19 cellular contexts compared by ENCODE assay signal in the genomic region with DNA sequence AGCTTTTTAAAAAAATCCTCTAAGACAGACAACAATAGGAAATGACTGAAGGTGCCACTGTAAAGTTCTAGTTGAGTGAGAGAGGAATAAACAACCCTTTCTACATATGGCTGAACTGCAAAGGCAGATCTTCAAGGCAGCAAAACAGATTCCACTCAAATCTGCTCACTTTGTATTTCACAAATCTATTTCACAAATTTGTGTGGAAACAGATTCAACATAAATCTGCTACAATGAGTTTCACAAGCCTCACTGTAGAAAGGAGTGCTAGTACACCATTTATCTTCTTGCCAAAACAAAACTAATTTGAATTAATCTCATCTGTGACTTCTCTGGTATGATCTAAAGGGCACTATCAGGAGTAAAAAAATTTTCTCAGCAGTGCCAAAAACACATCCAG.
DNase-seq lines count a peak whose midpoint lies in the region; FAIRE-seq and TF ChIP-seq lines count a peak whose summit lies in the region.
"Had no signal": no experiment of that assay in that cellular context is flagged by ENCODE, and none has a peak within 500 bp of the region (broad histone marks: within the 10 kb centered on the region; RNA-seq: fewer than 3 reads in every experiment).

No MANE protein-coding gene starts in this region.

- no peaks in the 10 kb centered on the region for H3K79me1 ChIP-seq in H1 (ENCODE audit: low read depth, low read length)

- H3K9me3 ChIP-seq in H1 (ENCODE audit: insufficient read depth in 2 of 2, low read depth in 1 of 2, low read length in 1 of 2) (no peaks in the 10 kb centered on the region), neural progenitor cell (ENCODE audit: low read depth) (no peaks in the 10 kb centered on the region), prostate gland (no peaks in the 10 kb centered on the region)
- H3K9me3 ChIP-seq: BLaER1 treated with 17β-estradiol and CSF1 and Interleukin-3, amounts not matched to agents 10 nM and 100 nM had no signal

- no peak overlapping the region for H3K23ac ChIP-seq in H1 (ENCODE audit: insufficient read length)

- no peak overlapping the region for H3K18ac ChIP-seq in H1 (ENCODE audit: extremely low read depth, low read length)

- no peak overlapping the region for H2AK5ac ChIP-seq in H1 (ENCODE audit: low read depth, low read length)

- H3K36me3 ChIP-seq in H1 (ENCODE audit: control insufficient read depth in 2 of 4, insufficient read depth in 4 of 4, low read length in 3 of 4) (no peaks in the 10 kb centered on the region), neural progenitor cell (no peaks in the 10 kb centered on the region), prostate gland (no peaks in the 10 kb centered on the region)
- H3K36me3 ChIP-seq: BLaER1 treated with 17β-estradiol and CSF1 and Interleukin-3, amounts not matched to agents 10 nM and 100 nM had no signal

- no peak overlapping the region for H3K4ac ChIP-seq in H1 (replicated peaks; ENCODE audit: insufficient read length, low read depth, low read length)

- H4K5ac ChIP-seq in H1 (ENCODE audit: insufficient read length, low read depth, low read length) = no peak overlapping the region

- H3K27ac ChIP-seq in H1 (ENCODE audit: low read depth, low read length) (no peak overlapping the region), neural progenitor cell (no peak overlapping the region), prostate gland (no peak overlapping the region)
- H3K27ac ChIP-seq: BLaER1 treated with 17β-estradiol and CSF1 and Interleukin-3, amounts not matched to agents 10 nM and 100 nM; GM23248 had no signal

- TF ChIP-seq RAD21 in H1 (IDR thresholded peaks at IDR 0.05 in 1 of 2, conservative IDR thresholded peaks at IDR 0.05 in 1 of 2; ENCODE audit: low read depth in 2 of 2, low read length in 2 of 2) = no peak

- no peak overlapping the region for H4K91ac ChIP-seq in H1 (replicated peaks; ENCODE audit: insufficient read length, low read length)

- H2BK12ac ChIP-seq in H1 (ENCODE audit: low read depth, low read length) = no peak overlapping the region

- H3K27me3 ChIP-seq in H1 (replicated peaks in 1 of 4; ENCODE audit: control insufficient read depth in 3 of 4, extremely low read depth in 1 of 4, insufficient read depth in 3 of 4, low read length in 3 of 4) (no peaks in the 10 kb centered on the region), neural progenitor cell (no peaks in the 10 kb centered on the region), prostate gland (replicated peaks; ENCODE audit: insufficient read depth) (no peaks in the 10 kb centered on the region)
- H3K27me3 ChIP-seq: BLaER1 treated with 17β-estradiol and CSF1 and Interleukin-3, amounts not matched to agents 10 nM and 100 nM had no signal

- no peak overlapping the region for H3K14ac ChIP-seq in H1 (ENCODE audit: insufficient read length)

- POLR2A ChIA-PET in H1 (lab: Charles Lee; ENCODE audit: partially characterized antibody) = no interaction called here

- H3K9ac ChIP-seq in H1 (replicated peaks in 1 of 4; ENCODE audit: extremely low read depth in 1 of 4, low read depth in 3 of 4, low read length in 3 of 4) (no peak overlapping the region), neural progenitor cell (no peak overlapping the region)
- H3K9ac ChIP-seq: BLaER1 treated with 17β-estradiol and CSF1 and Interleukin-3, amounts not matched to agents 10 nM and 100 nM; GM23248 had no signal

- intact Hi-C loops in prostate gland (cut with DNase I) = no loop called here

- H3K4me1 ChIP-seq in H1 (replicated peaks in 1 of 4; ENCODE audit: control insufficient read depth in 3 of 4, insufficient read depth in 4 of 4, low read length in 3 of 4) (peaks cover 0 to 3% (median 0%) of the 10 kb centered on the region in 4 experiments; a peak in 1 of 7 replicates), neural progenitor cell (no peaks in the 10 kb centered on the region), prostate gland (replicated peaks) (peaks cover 6% of the 10 kb centered on the region)

- H3K9me3 Mint-ChIP-seq in neural progenitor cell (no peaks in the 10 kb centered on the region), type B pancreatic cell (peaks cover under 1% of the 10 kb centered on the region)

- H3K27ac Mint-ChIP-seq in neural progenitor cell (no peak overlapping the region), type B pancreatic cell (peak overlapping the region; percentile 17)
- H3K27ac Mint-ChIP-seq: B cell; CD4-positive, CD25-positive, alpha-beta regulatory T cell; CD8-positive, alpha-beta memory T cell had no signal

- no peak overlapping the region for H2BK15ac ChIP-seq in H1 (ENCODE audit: low read length)

- DNase-seq in D721Med (ENCODE audit: insufficient read length, low spot score) (no peak), H1 (ENCODE audit: low read depth in 1 of 2, low spot score in 2 of 2) (no peak), neural progenitor cell (ENCODE audit: low spot score) (no peak), type B pancreatic cell (ENCODE audit: extremely low spot score, unreplicated experiment) (no peak), prostate gland (ENCODE audit: low spot score) (no peak), dermis blood vessel endothelial cell (no peak)
- DNase-seq in stimulated activated CD4-positive, alpha-beta T cell treated with anti-CD3 and anti-CD28 coated beads, Interleukin-12 subunit alpha, Interleukin-12 subunit beta, amount 100 ng/mL, for 4 hours = no peak
- DNase-seq: 8988T; CD4-positive, CD25-positive, alpha-beta regulatory T cell; CD8-positive, alpha-beta memory T cell; COR-L47; GM23248; IMR-90 had no signal

- TF ChIP-seq POLR2A in H1 (IDR thresholded peaks at IDR 0.05; ENCODE audit: control extremely low read depth in 1 of 2, low read depth in 2 of 2, low read length in 2 of 2) (no peak), prostate gland (IDR thresholded peaks at IDR 0.05) (no peak)

- H3K4me2 ChIP-seq in H1 (ENCODE audit: insufficient read depth in 1 of 2, low read depth in 2 of 2, low read length in 2 of 2) (no peak overlapping the region), neural progenitor cell (no peak overlapping the region)
- H3K4me2 ChIP-seq: BLaER1 treated with 17β-estradiol and CSF1 and Interleukin-3, amounts not matched to agents 10 nM and 100 nM had no signal

- no peak for TF ChIP-seq EP300 in H1 (IDR thresholded peaks at IDR 0.05; ENCODE audit: borderline replicate concordance in 1 of 2, low read depth in 2 of 2, low read length in 2 of 2)

- no peaks in the 10 kb centered on the region for H3K79me2 ChIP-seq in H1 (ENCODE audit: control insufficient read depth in 1 of 2, insufficient read depth in 2 of 2, low read length in 2 of 2)
- H3K79me2 ChIP-seq in neural progenitor cell (ENCODE audit: low read depth) = no peaks in the 10 kb centered on the region

- H3K56ac ChIP-seq in H1 (replicated peaks; ENCODE audit: insufficient read length, low read depth, low read length) = no peak overlapping the region

- peak; percentile 66 for FAIRE-seq in D721Med (lab: Jason Lieb, UNC)
- no peak for FAIRE-seq in H1 (lab: Jason Lieb, UNC)
- FAIRE-seq: G401.6, GM12891, H54, HTR-8/SVneo had no signal

- H3K4me3 Mint-ChIP-seq in neural progenitor cell = no peak overlapping the region
- H3K4me3 Mint-ChIP-seq in type B pancreatic cell = no peak overlapping the region
- H3K4me3 Mint-ChIP-seq: B cell; CD4-positive, CD25-positive, alpha-beta regulatory T cell; CD8-positive, alpha-beta memory T cell had no signal

- H2AFZ ChIP-seq in H1 (ENCODE audit: low read length) (peak overlapping the region; percentile 17; the same call in 1 of the 2 replicates), neural progenitor cell (replicated peaks) (peak overlapping the region; percentile 55)
- H2AFZ ChIP-seq: GM23248 had no signal

- H3K23me2 ChIP-seq in H1 (ENCODE audit: low read depth, low read length) = no peaks in the 10 kb centered on the region

- H4K20me1 ChIP-seq in H1 (replicated peaks in 1 of 2; ENCODE audit: control insufficient read depth in 1 of 2, insufficient read depth in 2 of 2, low read length in 2 of 2) = no peaks in the 10 kb centered on the region
- H4K20me1 ChIP-seq in neural progenitor cell (ENCODE audit: low read depth) = no peaks in the 10 kb centered on the region
- H4K20me1 ChIP-seq: BLaER1 treated with 17β-estradiol and CSF1 and Interleukin-3, amounts not matched to agents 10 nM and 100 nM had no signal

- no peak overlapping the region for H4K8ac ChIP-seq in H1 (ENCODE audit: extremely low read depth, insufficient read depth, low read length)

- H3K4me1 Mint-ChIP-seq in neural progenitor cell = no peaks in the 10 kb centered on the region
- H3K4me1 Mint-ChIP-seq in type B pancreatic cell (ENCODE audit: unreplicated experiment) = no peaks in the 10 kb centered on the region
- H3K4me1 Mint-ChIP-seq: B cell; CD4-positive, CD25-positive, alpha-beta regulatory T cell; CD8-positive, alpha-beta memory T cell had no signal

- peaks cover 2% of the 10 kb centered on the region for H3K27me3 Mint-ChIP-seq in neural progenitor cell (ENCODE audit: insufficient read depth, low read depth)
- no peaks in the 10 kb centered on the region for H3K27me3 Mint-ChIP-seq in type B pancreatic cell
- H3K27me3 Mint-ChIP-seq: B cell; CD4-positive, CD25-positive, alpha-beta regulatory T cell; CD8-positive, alpha-beta memory T cell had no signal

- H2BK120ac ChIP-seq in H1 (replicated peaks; ENCODE audit: low read depth, low read length) = no peak overlapping the region

- no peak overlapping the region for H2BK5ac ChIP-seq in H1 (ENCODE audit: low read depth, low read length)

- CTCF ChIA-PET in H1 (lab: Charles Lee; ENCODE audit: partially characterized antibody) = no interaction called here

- H3K4me3 ChIP-seq in H1 (ENCODE audit: extremely low read depth in 1 of 4, insufficient read depth in 2 of 4, low read depth in 3 of 4, low read length in 4 of 4) (no peak overlapping the region), neural progenitor cell (no peak overlapping the region), prostate gland (no peak overlapping the region)
- H3K4me3 ChIP-seq: BLaER1 treated with 17β-estradiol and CSF1 and Interleukin-3, amounts not matched to agents 10 nM and 100 nM; GM23248 had no signal

- no peaks in the 10 kb centered on the region for H3F3A ChIP-seq in neural progenitor cell (ENCODE audit: low read depth)

- TF ChIP-seq CTCF in D721Med (IDR thresholded peaks at IDR 0.05; ENCODE audit: insufficient read depth, missing control alignments) = no peak
- no peak for TF ChIP-seq CTCF in H1 (IDR thresholded peaks at IDR 0.05; ENCODE audit: control extremely low read depth in 1 of 3, insufficient read depth in 1 of 3, low read depth in 1 of 3, low read length in 3 of 3)
- no peak for TF ChIP-seq CTCF in neural progenitor cell (IDR thresholded peaks at IDR 0.05)
- TF ChIP-seq CTCF in type B pancreatic cell (conservative IDR thresholded peaks at IDR 0.05) = no peak
- no peak for TF ChIP-seq CTCF in prostate gland (IDR thresholded peaks at IDR 0.05)

- no peak overlapping the region for H2BK20ac ChIP-seq in H1 (ENCODE audit: low read length)

- no peaks in the 10 kb centered on the region for H3K36me3 Mint-ChIP-seq in neural progenitor cell
- H3K36me3 Mint-ChIP-seq in type B pancreatic cell = no peaks in the 10 kb centered on the region
- H3K36me3 Mint-ChIP-seq: CD4-positive, CD25-positive, alpha-beta regulatory T cell; CD8-positive, alpha-beta memory T cell had no signal

TF ChIP-seq in H1, 55 proteins besides CTCF, POLR2A, EP300 and RAD21 (continues in another document):
- TF ChIP-seq TBP (IDR thresholded peaks at IDR 0.05; ENCODE audit: low read depth, low read length) = no peak
- no peak for TF ChIP-seq SRF (IDR thresholded peaks at IDR 0.05; ENCODE audit: low read depth, low read length)
- no peak for TF ChIP-seq CEBPB (IDR thresholded peaks at IDR 0.05; ENCODE audit: low read depth, low read length)
